Comparison of ENCODE assay signal across 17 cellular contexts in the genomic region with DNA sequence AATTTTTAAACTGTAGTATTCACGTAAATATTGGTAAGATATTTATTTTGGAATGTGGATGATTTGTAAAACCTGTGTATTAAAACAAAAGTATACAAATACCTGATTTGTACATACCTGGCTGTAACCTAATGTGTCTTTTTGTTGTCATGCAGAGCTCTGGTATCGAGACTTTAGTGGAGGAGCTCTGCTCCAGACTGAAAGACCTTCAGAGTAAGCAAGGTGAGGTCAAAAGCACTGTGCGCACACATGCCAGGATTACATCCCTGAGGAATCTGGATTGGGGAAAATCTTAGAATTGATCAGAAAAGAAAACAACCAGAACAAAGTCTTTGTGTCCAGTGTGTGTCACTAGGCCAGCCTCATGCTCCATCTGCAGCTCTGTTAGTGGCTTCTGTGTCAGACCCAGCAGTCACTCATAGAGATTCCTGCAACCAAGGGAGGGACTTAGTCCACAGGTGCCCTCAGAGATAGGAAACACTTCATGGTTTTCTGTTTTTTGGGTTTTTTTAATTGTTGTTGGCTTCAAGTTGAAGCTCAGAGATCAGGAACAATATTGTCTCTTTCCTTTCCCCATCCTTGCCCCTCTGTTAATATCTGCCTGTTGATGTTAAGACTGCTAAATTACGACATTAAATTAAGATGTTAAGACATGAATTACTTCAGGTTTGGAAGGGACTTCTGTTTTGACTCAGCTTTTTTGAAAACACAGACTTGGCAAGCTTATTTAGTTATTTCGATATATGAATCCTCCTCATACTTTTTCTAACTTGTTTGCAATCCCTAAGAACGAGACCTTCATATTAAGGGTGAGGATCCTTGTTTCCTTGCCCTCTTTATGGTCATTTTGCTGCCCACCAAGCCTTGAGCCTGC. TPM values are rescaled to one million over a fixed set of nuclear protein-coding genes. Genes with fewer than 3 reads are reported as not detected.
DNase-seq lines count a peak whose midpoint lies in the region; ATAC-seq and TF ChIP-seq lines count a peak whose summit lies in the region.
"Had no signal": no experiment of that assay in that cellular context is flagged by ENCODE, and none has a peak within 500 bp of the region (broad histone marks: within the 10 kb centered on the region; RNA-seq: fewer than 3 reads in every experiment).

No MANE protein-coding gene starts in this region.

- ATAC-seq in CD8-positive, alpha-beta T cell: no peak
- ATAC-seq in PC-3 (no peak), HG03439 (IDR thresholded peaks at IDR 0.05; ENCODE audit: unreplicated experiment) (no peak), HG02870 (IDR thresholded peaks at IDR 0.05; ENCODE audit: unreplicated experiment) (no peak)
- ATAC-seq: activated naive CD8-positive, alpha-beta T cell treated with anti-CD3 and anti-CD28 coated beads, Interleukin-2, amount 50 U/mL, for 24 hours; left lung; pancreas had no signal

- BruUV-seq in PC-3 (replicated peaks; lab: Mats Ljungman, UMichigan): no TSS peak

- no peaks in the 10 kb centered on the region for H3K9me3 Mint-ChIP-seq in CD8-positive, alpha-beta T cell
- peaks cover 5% of the 10 kb centered on the region in 2 experiments; a peak in 3 of 5 replicates for H3K9me3 Mint-ChIP-seq in H9
- H3K9me3 Mint-ChIP-seq: activated naive CD8-positive, alpha-beta T cell treated with anti-CD3 and anti-CD28 coated beads, Interleukin-2, amount 50 U/mL, for 24 hours had no signal

- no peak overlapping the region for H4K5ac ChIP-seq in H9 (ENCODE audit: insufficient read length, low read depth, low read length)

- DNase-seq in CD8-positive, alpha-beta T cell: no peak
- no peak for DNase-seq in PC-3
- DNase-seq in fibroblast of the aortic adventitia (ENCODE audit: low read depth): peak; percentile 60
- no peak for DNase-seq in H9
- DNase-seq in SK-N-DZ (ENCODE audit: low spot score): no peak
- DNase-seq: activated naive CD8-positive, alpha-beta T cell treated with anti-CD3 and anti-CD28 coated beads, Interleukin-2, amount 50 U/mL, for 24 hours; caudate nucleus; effector CD4-positive, alpha-beta T cell; left lung; NCI-H187; NCI-H446; pancreas; SIG-M5; trophoblast cell had no signal

- no peak overlapping the region for H2BK5ac ChIP-seq in H9 (ENCODE audit: insufficient read length, low read length)

- H4K20me1 ChIP-seq in PC-3 (ENCODE audit: low read length) (no peaks in the 10 kb centered on the region), H9 (ENCODE audit: control insufficient read depth, insufficient read depth, insufficient read length) (no peaks in the 10 kb centered on the region)

- no peak overlapping the region for H3K4me3 Mint-ChIP-seq in CD8-positive, alpha-beta T cell
- H3K4me3 Mint-ChIP-seq in H9: no peak overlapping the region
- H3K4me3 Mint-ChIP-seq: activated naive CD8-positive, alpha-beta T cell treated with anti-CD3 and anti-CD28 coated beads, Interleukin-2, amount 50 U/mL, for 24 hours had no signal

- H2BK12ac ChIP-seq in H9 (ENCODE audit: insufficient read length, low read depth, low read length): no peak overlapping the region

- CTCF ChIA-PET in CD8-positive, alpha-beta T cell (lab: Charles Lee): interaction anchor here (0.6 to 1.7 kb wide), 3 partner anchors 16 to 213 kb away, joined by 3 to 13 read pairs (median 4); no protein-coding TSS in a partner anchor
- CTCF ChIA-PET in PC-3 (lab: Charles Lee): no interaction called here

- no peak overlapping the region for H2AK5ac ChIP-seq in H9 (ENCODE audit: insufficient read length, low read length)

- H4K8ac ChIP-seq in H9 (replicated peaks; ENCODE audit: insufficient read length, low read depth, low read length): no peak overlapping the region

- H2BK20ac ChIP-seq in H9 (ENCODE audit: low read depth, low read length, poor library complexity, severe bottlenecking): no peak overlapping the region

- H2BK120ac ChIP-seq in H9 (ENCODE audit: low read depth, low read length, poor library complexity, severe bottlenecking): no peak overlapping the region

- no peak overlapping the region for H3K14ac ChIP-seq in H9 (ENCODE audit: insufficient read depth, low read length)

- H3K27me3 Mint-ChIP-seq in CD8-positive, alpha-beta T cell (ENCODE audit: low read depth): no peaks in the 10 kb centered on the region
- H3K27me3 Mint-ChIP-seq in H9 (ENCODE audit: low read depth): no peaks in the 10 kb centered on the region
- H3K27me3 Mint-ChIP-seq: activated naive CD8-positive, alpha-beta T cell treated with anti-CD3 and anti-CD28 coated beads, Interleukin-2, amount 50 U/mL, for 24 hours had no signal

- H3K79me2 ChIP-seq in PC-3 (ENCODE audit: low read length) (peaks cover 12% of the 10 kb centered on the region; the same call in 1 of the 2 replicates), H9 (ENCODE audit: insufficient read depth, low read length) (0 out of 2 replicates have a peak, but pooled peaks cover 2% of the 10 kb centered on the region)

- peaks cover 22% of the 10 kb centered on the region for H3K4me1 Mint-ChIP-seq in CD8-positive, alpha-beta T cell (ENCODE audit: low read depth)
- peaks cover 10 to 12% of the 10 kb centered on the region in 2 experiments for H3K4me1 Mint-ChIP-seq in H9

- peaks cover 23% of the 10 kb centered on the region for H3K36me3 ChIP-seq in CD8-positive, alpha-beta T cell (ENCODE audit: insufficient read depth, low read length)
- H3K36me3 ChIP-seq in PC-3 (ENCODE audit: low read depth, low read length): peaks cover 27% of the 10 kb centered on the region
- H3K36me3 ChIP-seq in neutrophil: peaks cover 48% of the 10 kb centered on the region

- H3K4me3 ChIP-seq in CD8-positive, alpha-beta T cell (ENCODE audit: low read depth, low read length): no peak overlapping the region
- H3K4me3 ChIP-seq in PC-3 (ENCODE audit: low read length) (no peak overlapping the region), fibroblast of the aortic adventitia (ENCODE audit: low read depth, low read length) (no peak overlapping the region), neutrophil (ENCODE audit: low read depth in 1 of 2, low read length in 1 of 2) (no peak overlapping the region)
- H3K4me3 ChIP-seq: left lung, pancreas had no signal

- H3K27ac ChIP-seq in CD8-positive, alpha-beta T cell (ENCODE audit: low read depth, low read length): no peak overlapping the region
- H3K27ac ChIP-seq in PC-3 (ENCODE audit: low read length) (peak overlapping the region; percentile 85), neutrophil (peak overlapping the region; percentile 21), H9 (ENCODE audit: insufficient read length, low read depth, low read length) (no peak overlapping the region)
- H3K27ac ChIP-seq: left lung, pancreas had no signal

- no peaks in the 10 kb centered on the region for H3F3A ChIP-seq in PC-3 (ENCODE audit: low read length, unreplicated experiment)

- no CpG with 5 or more reads among the region's 6 CpGs for WGBS in H9 (ENCODE audit: extremely low coverage, insufficient read length, low lambda C conversion rate)

- no peaks in the 10 kb centered on the region for H3K23me2 ChIP-seq in H9 (ENCODE audit: insufficient read length, low read depth, low read length, poor library complexity, severe bottlenecking)

- H3K9me2 ChIP-seq in PC-3 (replicated peaks; ENCODE audit: low read length): no peaks in the 10 kb centered on the region

- peak overlapping the region; percentile 45 for H3K27ac Mint-ChIP-seq in CD8-positive, alpha-beta T cell
- peak overlapping the region in 1 of 3 experiments; percentile 34; a peak in 1 of 7 replicates for H3K27ac Mint-ChIP-seq in H9

- no peak overlapping the region for H3K18ac ChIP-seq in H9 (ENCODE audit: insufficient read length, low read depth, low read length)

- no peak overlapping the region for H3T11ph ChIP-seq in H9 (ENCODE audit: low read length)

- no peak overlapping the region for H3K4ac ChIP-seq in H9 (ENCODE audit: low read depth, low read length)

- no peak for TF ChIP-seq CTCF in CD8-positive, alpha-beta T cell (IDR thresholded peaks at IDR 0.05)
- TF ChIP-seq CTCF in PC-3 (conservative IDR thresholded peaks at IDR 0.05; ENCODE audit: low read depth, low read length): no peak
- TF ChIP-seq CTCF in fibroblast of the aortic adventitia (IDR thresholded peaks at IDR 0.05; ENCODE audit: insufficient read depth, low read length): no peak
- no peak for TF ChIP-seq CTCF in neutrophil (IDR thresholded peaks at IDR 0.05)
- TF ChIP-seq CTCF in H9 (conservative IDR thresholded peaks at IDR 0.05): no peak

- H3K23ac ChIP-seq in H9 (ENCODE audit: insufficient read length, low read depth, low read length): no peak overlapping the region

- no peak overlapping the region for H4K91ac ChIP-seq in H9 (ENCODE audit: insufficient read length, low read depth, low read length)

- POLR2A ChIA-PET in CD8-positive, alpha-beta T cell (lab: Charles Lee): interaction anchor here (0.8 to 1.0 kb wide), 2 partner anchors 17 to 130 kb away, joined by 3 read pairs; no protein-coding TSS in a partner anchor
- POLR2A ChIA-PET in PC-3 (lab: Charles Lee; ENCODE audit: unreplicated experiment): no interaction called here

- no peaks in the 10 kb centered on the region for H3K4me1 ChIP-seq in CD8-positive, alpha-beta T cell (ENCODE audit: insufficient read depth, low read length)
- H3K4me1 ChIP-seq in PC-3 (ENCODE audit: insufficient read depth, low read length) (peaks cover 12% of the 10 kb centered on the region), neutrophil (ENCODE audit: control insufficient read depth in 1 of 2, insufficient read depth in 1 of 2, low read depth in 1 of 2, low read length in 1 of 2) (peaks cover 39 to 42% of the 10 kb centered on the region in 2 experiments), H9 (ENCODE audit: insufficient read depth, low read length) (peaks cover 2% of the 10 kb centered on the region; the same call in 1 of the 2 replicates)

- no peaks in the 10 kb centered on the region for H3K27me3 ChIP-seq in CD8-positive, alpha-beta T cell (ENCODE audit: insufficient read depth, low read length)
- H3K27me3 ChIP-seq in PC-3 (ENCODE audit: low read length): no peaks in the 10 kb centered on the region
- H3K27me3 ChIP-seq in neutrophil: no peaks in the 10 kb centered on the region
- no peaks in the 10 kb centered on the region for H3K27me3 ChIP-seq in H9 (ENCODE audit: insufficient read depth, low read length)
- H3K27me3 ChIP-seq: left lung, pancreas had no signal

- H3K79me1 ChIP-seq in H9 (ENCODE audit: insufficient read depth, low read depth, low read length, poor library complexity, severe bottlenecking): no peaks in the 10 kb centered on the region

- no peak overlapping the region for H3K56ac ChIP-seq in H9 (ENCODE audit: insufficient read length, low read depth, low read length)

- intact Hi-C loops in CD8-positive, alpha-beta T cell (cut with DNase I, micrococcal nuclease): loop anchor here in 1 of 2 experiments (5.0 kb wide), 1 partner anchor 70 kb away; no protein-coding TSS in a partner anchor
- intact Hi-C loops in PC-3 (cut with micrococcal nuclease): no loop called here

- H2AFZ ChIP-seq in PC-3 (ENCODE audit: low read length) (no peak overlapping the region), H9 (ENCODE audit: low read length) (no peak overlapping the region)

- no peak overlapping the region for H2BK15ac ChIP-seq in H9 (ENCODE audit: low read depth, low read length)

- peaks cover 57% of the 10 kb centered on the region for H3K36me3 Mint-ChIP-seq in CD8-positive, alpha-beta T cell
- H3K36me3 Mint-ChIP-seq in H9 (ENCODE audit: insufficient read depth in 1 of 3, low read depth in 3 of 3): peaks cover 21 to 37% (median 33%) of the 10 kb centered on the region in 3 experiments

- H3K4me2 ChIP-seq in PC-3 (ENCODE audit: low read length) (no peak overlapping the region), H9 (ENCODE audit: insufficient read depth, insufficient read length, low read length) (no peak overlapping the region)

- no peaks in the 10 kb centered on the region for H3K9me3 ChIP-seq in CD8-positive, alpha-beta T cell (ENCODE audit: low read length)
- no peaks in the 10 kb centered on the region for H3K9me3 ChIP-seq in PC-3 (ENCODE audit: low read length)
- no peaks in the 10 kb centered on the region for H3K9me3 ChIP-seq in neutrophil
- H3K9me3 ChIP-seq in H9 (ENCODE audit: control insufficient read depth, low read depth, low read length): peaks cover 5% of the 10 kb centered on the region
- H3K9me3 ChIP-seq: pancreas had no signal

- H3K9ac ChIP-seq in PC-3 (ENCODE audit: low read length) (peak overlapping the region; percentile 61; the same call in 1 of the 2 replicates), H9 (ENCODE audit: extremely low read depth, insufficient read length, low read length) (no peak overlapping the region)

RNA-seq across cellular contexts. Expression of a gene that starts 52.4 kb away (rescaled TPM):
- total RNA-seq in CD8-positive, alpha-beta T cell: 10 to 100 TPM; 29.2 to 30.9 TPM
- total RNA-seq in PC-3 (2014; rRNA removed) (33.0 and 33.3 TPM in 2 replicates), fibroblast of the aortic adventitia (ENCODE audit: low replicate concordance) (34.0 and 65.1 TPM in 2 replicates), H9 (2021) (44.5 and 50.2 TPM in 2 replicates)
- polyA plus RNA-seq in SK-N-DZ (2014; cell fraction: cytosol; rRNA removed): 69.7 and 78.5 TPM in 2 replicates
- 38.1 and 38.4 TPM in 2 replicates for polyA plus RNA-seq in SK-N-DZ (2014; cell fraction: nucleus; rRNA removed)

Comparison
In these comparisons a context has a peak if more than half of its experiments do, and no peak if none do; other contexts are left out.
1. H3K27ac ChIP-seq: peak in PC-3 (single experiment) and neutrophil (single experiment); none in CD8-positive, alpha-beta T cell (single experiment) and H9 (single experiment).